In genomic region chr2:27070653-27071276, GRCh38 we compare ENCODE assay signal across 8 cellular contexts. TPM values are rescaled to one million over a fixed set of nuclear protein-coding genes. Genes with fewer than 3 reads are reported as not detected.
DNase-seq lines count a peak whose midpoint lies in the region; ATAC-seq, FAIRE-seq and TF ChIP-seq lines count a peak whose summit lies in the region.

No MANE protein-coding gene starts in this region.

- H3K4me1 ChIP-seq in hepatocyte (ENCODE audit: insufficient read depth): peaks cover 23% of the 10 kb centered on the region

- H3K9me2 ChIP-seq in hepatocyte (replicated peaks; ENCODE audit: insufficient read depth): no peaks in the 10 kb centered on the region

- peak overlapping the region; percentile 94 for H3K4me2 ChIP-seq in hepatocyte

- H3K9me3 Mint-ChIP-seq in WTC11: no peaks in the 10 kb centered on the region
- no peaks in the 10 kb centered on the region for H3K9me3 Mint-ChIP-seq in stimulated activated naive B cell treated with anti-CD40 and anti-IgM and Interleukin-4, amounts not matched to agents 10 μg/mL and 1 μg/mL and 100 μg/mL, for 72 hours

- FAIRE-seq in RCC 7860 (lab: Jason Lieb, UNC): no peak

- H3K4me1 Mint-ChIP-seq in WTC11: peaks cover 11% of the 10 kb centered on the region
- peaks cover 46 to 72% of the 10 kb centered on the region in 2 donors for H3K4me1 Mint-ChIP-seq in stimulated activated naive B cell treated with anti-CD40 and anti-IgM and Interleukin-4, amounts not matched to agents 10 μg/mL and 1 μg/mL and 100 μg/mL, for 72 hours

- TF ChIP-seq CTCF in WTC11 (IDR thresholded peaks at IDR 0.05) (no peak), hepatocyte (IDR thresholded peaks at IDR 0.05; ENCODE audit: poor library complexity) (no peak)

- ATAC-seq in HG02571 (IDR thresholded peaks at IDR 0.05; ENCODE audit: unreplicated experiment): peak; percentile 6
- ATAC-seq in WTC11: no peak
- peak; percentile 8 to 11 for ATAC-seq in stimulated activated naive B cell treated with anti-CD40 and anti-IgM and Interleukin-4, amounts not matched to agents 10 μg/mL and 1 μg/mL and 100 μg/mL, for 72 hours (replicated peaks)
- ATAC-seq in HG02678 (IDR thresholded peaks at IDR 0.05; ENCODE audit: unreplicated experiment): no peak

- H4K20me1 ChIP-seq in hepatocyte (ENCODE audit: insufficient read depth, poor library complexity, severe bottlenecking): peaks cover 14% of the 10 kb centered on the region

- POLR2A ChIA-PET in WTC11 (lab: Charles Lee): interaction anchor here (0.6 to 3.2 kb wide), 13 partner anchors 8 to 165 kb away, joined by 3 to 27 read pairs (median 4); partner anchors contain the start of genes AGBL5, KHK, SLC5A6 and TMEM214

- H3K27ac ChIP-seq in hepatocyte: peak overlapping the region; percentile 97

- CTCF ChIA-PET in WTC11 (lab: Charles Lee): interaction anchor here (0.9 to 4.5 kb wide), 14 partner anchors 10 to 225 kb away, joined by 3 to 50 read pairs (median 7); partner anchors contain the start of genes AGBL5, KHK and PREB

- no peak for DNase-seq in WTC11 (ENCODE audit: low spot score)
- no peak for DNase-seq in hepatocyte (ENCODE audit: low spot score)
- DNase-seq in stimulated activated naive B cell treated with anti-CD40 and anti-IgM and Interleukin-4, amounts not matched to agents 10 μg/mL and 1 μg/mL and 100 μg/mL, for 72 hours: no peak
- no peak for DNase-seq in stimulated activated CD8-positive, alpha-beta memory T cell treated with anti-CD3 and anti-CD28 coated beads, Interleukin-4, amount 100 ng/mL, for 48 hours
- no peak for DNase-seq in RCC 7860 (ENCODE audit: low spot score)
- DNase-seq in MV-4-11 (lab: John Stamatoyannopoulos, UW): no peak

- H3K27me3 ChIP-seq in hepatocyte: no peaks in the 10 kb centered on the region

- peak overlapping the region; percentile 94 for H3K4me3 ChIP-seq in hepatocyte

- peaks cover 35% of the 10 kb centered on the region for H3K79me2 ChIP-seq in hepatocyte

- WGBS in hepatocyte (ENCODE audit: low lambda C conversion rate, missing lambda C conversion rate): 12% methylated on average over 11 of the region's 11 CpGs

- peak overlapping the region; percentile 77 for H2AFZ ChIP-seq in hepatocyte

- no peaks in the 10 kb centered on the region for H3K9me3 ChIP-seq in hepatocyte (ENCODE audit: low read depth)

- no peaks in the 10 kb centered on the region; the same call in 1 of the 2 replicates for H3K27me3 Mint-ChIP-seq in WTC11 (ENCODE audit: low read depth)
- H3K27me3 Mint-ChIP-seq in stimulated activated naive B cell treated with anti-CD40 and anti-IgM and Interleukin-4, amounts not matched to agents 10 μg/mL and 1 μg/mL and 100 μg/mL, for 72 hours: no peaks in the 10 kb centered on the region

- H3K27ac Mint-ChIP-seq in WTC11: peak overlapping the region; percentile 90
- H3K27ac Mint-ChIP-seq in stimulated activated naive B cell treated with anti-CD40 and anti-IgM and Interleukin-4, amounts not matched to agents 10 μg/mL and 1 μg/mL and 100 μg/mL, for 72 hours: peak overlapping the region; percentile 97

- H3K4me3 Mint-ChIP-seq in WTC11: peak overlapping the region; percentile 98
- peak overlapping the region; percentile 94 to 96 for H3K4me3 Mint-ChIP-seq in stimulated activated naive B cell treated with anti-CD40 and anti-IgM and Interleukin-4, amounts not matched to agents 10 μg/mL and 1 μg/mL and 100 μg/mL, for 72 hours

- H3K36me3 ChIP-seq in hepatocyte (replicated peaks; ENCODE audit: insufficient read depth, low read depth): no peaks in the 10 kb centered on the region

- peaks cover 32% of the 10 kb centered on the region for H3K36me3 Mint-ChIP-seq in WTC11
- peaks cover 24 to 36% of the 10 kb centered on the region in 2 donors for H3K36me3 Mint-ChIP-seq in stimulated activated naive B cell treated with anti-CD40 and anti-IgM and Interleukin-4, amounts not matched to agents 10 μg/mL and 1 μg/mL and 100 μg/mL, for 72 hours

TF ChIP-seq in WTC11, 78 proteins besides CTCF, POLR2A, EP300 and RAD21:
- TF ChIP-seq HMGXB4 (CRISPR knock-in tag; IDR thresholded peaks at IDR 0.05) (no peak), FOXK1 (CRISPR knock-in tag; IDR thresholded peaks at IDR 0.05) (no peak), FOXP4 (CRISPR knock-in tag; IDR thresholded peaks at IDR 0.05) (no peak), MLX (CRISPR knock-in tag; IDR thresholded peaks at IDR 0.05) (no peak), PRRX2 (CRISPR knock-in tag; IDR thresholded peaks at IDR 0.05) (no peak), SMAD3 (CRISPR knock-in tag; IDR thresholded peaks at IDR 0.05; ENCODE audit: borderline replicate concordance) (no peak), E2F5 (CRISPR knock-in tag; IDR thresholded peaks at IDR 0.05) (no peak), MYBL2 (CRISPR knock-in tag; IDR thresholded peaks at IDR 0.05) (no peak), SOX15 (CRISPR knock-in tag; IDR thresholded peaks at IDR 0.05) (no peak), TP53 (CRISPR knock-in tag; IDR thresholded peaks at IDR 0.05) (no peak), ZNF416 (CRISPR knock-in tag; IDR thresholded peaks at IDR 0.05) (no peak), ZMAT4 (CRISPR knock-in tag; IDR thresholded peaks at IDR 0.05) (no peak)
TF ChIP-seq in WTC11: peak in this region for 0.

RNA-seq across cellular contexts. Expression of gene OST4, which starts 0.7 kb away (rescaled TPM):
- 210 to 239 TPM (median 226 TPM) in 3 replicates for total RNA-seq in WTC11 (2021)
- total RNA-seq in hepatocyte: 364 and 380 TPM in 2 replicates
- polyA plus RNA-seq in hepatocyte: 839 and 872 TPM in 2 replicates

RNA-seq across cellular contexts. Expression of gene EMILIN1, which starts 7.7 kb away (rescaled TPM):
- 3.0 to 4.0 TPM (median 3.5 TPM) in 3 replicates for total RNA-seq in WTC11 (2021)
- total RNA-seq in hepatocyte: 59.6 and 80.8 TPM in 2 replicates
- 109 and 128 TPM in 2 replicates for polyA plus RNA-seq in hepatocyte

RNA-seq across cellular contexts. Expression of gene KHK, which starts 15.8 kb away (rescaled TPM):
- total RNA-seq in WTC11 (2021) (15.5 to 17.4 TPM (median 17.4 TPM) in 3 replicates), hepatocyte (26.1 and 28.7 TPM in 2 replicates)
- 57.7 and 73.1 TPM in 2 replicates for polyA plus RNA-seq in hepatocyte

RNA-seq across cellular contexts. Expression of gene AGBL5, which starts 19.3 kb away (rescaled TPM):
- 43.0 to 57.1 TPM (median 55.6 TPM) in 3 replicates for total RNA-seq in WTC11 (2021)
- total RNA-seq in hepatocyte: 12.9 and 13.8 TPM in 2 replicates
- 20.2 and 24.9 TPM in 2 replicates for polyA plus RNA-seq in hepatocyte

RNA-seq across cellular contexts. Expression of gene TMEM214, which starts 38.0 kb away (rescaled TPM):
- 46.4 to 57.1 TPM (median 48.9 TPM) in 3 replicates for total RNA-seq in WTC11 (2021)
- total RNA-seq in hepatocyte: 40.2 and 50.4 TPM in 2 replicates
- 75.9 and 100 TPM in 2 replicates for polyA plus RNA-seq in hepatocyte

Comparison
In these comparisons a context has a peak if more than half of its experiments do, and no peak if none do; other contexts are left out.
1. ATAC-seq: peak in HG02571 (single experiment) and stimulated activated naive B cell treated with anti-CD40 and anti-IgM and Interleukin-4, amounts not matched to agents 10 μg/mL and 1 μg/mL and 100 μg/mL, for 72 hours (2 of 2); none in WTC11 (single experiment) and HG02678 (single experiment).
2. RNA of gene EMILIN1, which starts 7.7 kb away (total RNA-seq): 59.6 to 80.8 TPM in hepatocyte; 3.0 to 4.0 TPM in WTC11; every median in the first group is over 10 times any median in the second.